In genomic region chr1:231317306-231318014, GRCh38 we compare ENCODE assay signal across 34 cellular contexts.
"Had no signal": no experiment of that assay in that cellular context is flagged by ENCODE, and none has a peak within 500 bp of the region (broad histone marks: within the 10 kb centered on the region; RNA-seq: fewer than 3 reads in every experiment).

No MANE protein-coding gene starts in this region.

- H3K4me1 ChIP-seq: gastrocnemius medialis, sigmoid colon, thyroid gland, upper lobe of right lung had no signal

- H3K4me2 ChIP-seq: hepatocyte had no signal

- DNase-seq: activated CD4-positive, alpha-beta memory T cell treated with anti-CD3 and anti-CD28 coated beads for 36 hours; activated CD4-positive, alpha-beta T cell treated with anti-CD3 and anti-CD28 coated beads for 4 hours; activated effector memory CD4-positive, alpha-beta T cell treated with anti-CD3 and anti-CD28 coated beads, Interleukin-2, amount 50 U/mL, for 16 hours; activated naive CD4-positive, alpha-beta T cell treated with anti-CD3 and anti-CD28 coated beads for 36 hours; activated naive CD8-positive, alpha-beta T cell treated with anti-CD3 and anti-CD28 coated beads, Interleukin-2, amount 10 ng/mL, durations not matched to agents 7 days and 5 days; activated T-cell treated with anti-CD3 and anti-CD28 coated beads, Interleukin-2, amount 50 U/mL, for 1 hour; amygdala; central memory CD4-positive, alpha-beta T cell; effector CD4-positive, alpha-beta T cell; gastrocnemius medialis; kidney; left colon; naive B cell; nephron progenitor cell; ovary; retina; sigmoid colon; small intestine; stimulated activated CD4-positive, alpha-beta T cell treated with anti-CD3 and anti-CD28 coated beads, Interleukin-4, amount 100 ng/mL, for 24 hours; stimulated activated naive CD8-positive, alpha-beta T cell treated with anti-CD3 and anti-CD28 coated beads, Interleukin-15, amount 100 ng/mL, for 72 hours; substantia nigra; T-cell; thyroid gland; upper lobe of right lung had no signal

- FAIRE-seq: endometrium, kidney, small intestine had no signal

- H3K79me2 ChIP-seq: hepatocyte had no signal

- H2AFZ ChIP-seq: hepatocyte had no signal

- H3K27ac ChIP-seq: epithelial cell of prostate, gastrocnemius medialis, hepatocyte, neutrophil, ovary, sigmoid colon, thyroid gland, upper lobe of right lung had no signal

- H3K4me3 Mint-ChIP-seq: activated CD4-positive, alpha-beta memory T cell treated with anti-CD3 and anti-CD28 coated beads for 36 hours; activated naive CD4-positive, alpha-beta T cell treated with anti-CD3 and anti-CD28 coated beads for 36 hours; activated naive CD8-positive, alpha-beta T cell treated with anti-CD3 and anti-CD28 coated beads, Interleukin-2, amount 10 ng/mL, durations not matched to agents 7 days and 5 days; activated T-helper 1 cell treated with anti-CD3 and anti-CD28 coated beads, Interleukin-12 subunit alpha, Interleukin-12 subunit beta, Interleukin-2, Interleukin-4 antibody, amounts not matched to agents 30 ng/mL and 10 ng/mL and 1 ng/mL, durations not matched to agents 14 hours and 24 hours and 36 hours; dendritic cell treated with granulocyte-macrophage colony-stimulating factor and Interleukin-4, amounts not matched to agents 40 ng/mL and 50 ng/mL, for 4 days; mesothelial cell of epicardium; nephron progenitor cell; stimulated activated effector memory CD8-positive, alpha-beta T cell treated with anti-CD3 and anti-CD28 coated beads, Interleukin-12 subunit alpha, Interleukin-12 subunit beta, amount 100 ng/mL, for 72 hours; stimulated activated naive CD8-positive, alpha-beta T cell treated with anti-CD3 and anti-CD28 coated beads, Interleukin-15, amount 100 ng/mL, for 72 hours; T-cell; T-helper 2 cell treated with Interferon-gamma antibody and Interleukin-4, amounts not matched to agents 5 μg/mL and 100 μg/mL, for 36 hours had no signal

- ATAC-seq: gastrocnemius medialis; left colon; stimulated activated effector memory CD8-positive, alpha-beta T cell treated with anti-CD3 and anti-CD28 coated beads, Interleukin-12 subunit alpha, Interleukin-12 subunit beta, amount 100 ng/mL, for 72 hours; stimulated activated naive CD8-positive, alpha-beta T cell treated with anti-CD3 and anti-CD28 coated beads, Interleukin-15, amount 100 ng/mL, for 72 hours; T-cell; upper lobe of right lung had no signal

- H3K4me1 Mint-ChIP-seq: mesothelial cell of epicardium, nephron progenitor cell had no signal

- H3K27ac Mint-ChIP-seq: activated CD4-positive, alpha-beta memory T cell treated with anti-CD3 and anti-CD28 coated beads for 36 hours; activated naive CD4-positive, alpha-beta T cell treated with anti-CD3 and anti-CD28 coated beads for 36 hours; activated naive CD8-positive, alpha-beta T cell treated with anti-CD3 and anti-CD28 coated beads, Interleukin-2, amount 10 ng/mL, durations not matched to agents 7 days and 5 days; activated T-helper 1 cell treated with anti-CD3 and anti-CD28 coated beads, Interleukin-12 subunit alpha, Interleukin-12 subunit beta, Interleukin-2, Interleukin-4 antibody, amounts not matched to agents 30 ng/mL and 10 ng/mL and 1 ng/mL, durations not matched to agents 14 hours and 24 hours and 36 hours; dendritic cell treated with granulocyte-macrophage colony-stimulating factor and Interleukin-4, amounts not matched to agents 40 ng/mL and 50 ng/mL, for 4 days; mesothelial cell of epicardium; progenitor cell of endocrine pancreas; stimulated activated effector memory CD8-positive, alpha-beta T cell treated with anti-CD3 and anti-CD28 coated beads, Interleukin-12 subunit alpha, Interleukin-12 subunit beta, amount 100 ng/mL, for 72 hours; stimulated activated naive CD8-positive, alpha-beta T cell treated with anti-CD3 and anti-CD28 coated beads, Interleukin-15, amount 100 ng/mL, for 72 hours; T-cell; T-helper 2 cell treated with Interferon-gamma antibody and Interleukin-4, amounts not matched to agents 5 μg/mL and 100 μg/mL, for 36 hours had no signal

- H3K4me3 ChIP-seq: gastrocnemius medialis, hepatocyte, ovary, sigmoid colon, thyroid gland, upper lobe of right lung had no signal

- H3K9me3 ChIP-seq: gastrocnemius medialis, neutrophil, ovary, sigmoid colon, thyroid gland, upper lobe of right lung had no signal

- H3K9me3 Mint-ChIP-seq: activated CD4-positive, alpha-beta memory T cell treated with anti-CD3 and anti-CD28 coated beads for 36 hours; activated naive CD4-positive, alpha-beta T cell treated with anti-CD3 and anti-CD28 coated beads for 36 hours; activated naive CD8-positive, alpha-beta T cell treated with anti-CD3 and anti-CD28 coated beads, Interleukin-2, amount 10 ng/mL, durations not matched to agents 7 days and 5 days; activated T-helper 1 cell treated with anti-CD3 and anti-CD28 coated beads, Interleukin-12 subunit alpha, Interleukin-12 subunit beta, Interleukin-2, Interleukin-4 antibody, amounts not matched to agents 30 ng/mL and 10 ng/mL and 1 ng/mL, durations not matched to agents 14 hours and 24 hours and 36 hours; dendritic cell treated with granulocyte-macrophage colony-stimulating factor and Interleukin-4, amounts not matched to agents 40 ng/mL and 50 ng/mL, for 4 days; mesothelial cell of epicardium; nephron progenitor cell; stimulated activated effector memory CD8-positive, alpha-beta T cell treated with anti-CD3 and anti-CD28 coated beads, Interleukin-12 subunit alpha, Interleukin-12 subunit beta, amount 100 ng/mL, for 72 hours; stimulated activated naive CD8-positive, alpha-beta T cell treated with anti-CD3 and anti-CD28 coated beads, Interleukin-15, amount 100 ng/mL, for 72 hours; T-cell; T-helper 2 cell treated with Interferon-gamma antibody and Interleukin-4, amounts not matched to agents 5 μg/mL and 100 μg/mL, for 36 hours had no signal

- H3K27me3 ChIP-seq: gastrocnemius medialis, hepatocyte, neutrophil, ovary, sigmoid colon, thyroid gland, upper lobe of right lung had no signal

- H3K36me3 Mint-ChIP-seq: activated CD4-positive, alpha-beta memory T cell treated with anti-CD3 and anti-CD28 coated beads for 36 hours; activated naive CD8-positive, alpha-beta T cell treated with anti-CD3 and anti-CD28 coated beads, Interleukin-2, amount 10 ng/mL, durations not matched to agents 7 days and 5 days; mesothelial cell of epicardium; naive B cell; stimulated activated effector memory CD8-positive, alpha-beta T cell treated with anti-CD3 and anti-CD28 coated beads, Interleukin-12 subunit alpha, Interleukin-12 subunit beta, amount 100 ng/mL, for 72 hours; T-cell had no signal

- H3K27me3 Mint-ChIP-seq: activated CD4-positive, alpha-beta memory T cell treated with anti-CD3 and anti-CD28 coated beads for 36 hours; activated naive CD8-positive, alpha-beta T cell treated with anti-CD3 and anti-CD28 coated beads, Interleukin-2, amount 10 ng/mL, durations not matched to agents 7 days and 5 days; naive B cell; progenitor cell of endocrine pancreas; stimulated activated naive CD8-positive, alpha-beta T cell treated with anti-CD3 and anti-CD28 coated beads, Interleukin-15, amount 100 ng/mL, for 72 hours had no signal

- H3K36me3 ChIP-seq: gastrocnemius medialis, neutrophil, ovary, sigmoid colon, thyroid gland, upper lobe of right lung had no signal
